ENCODE assay signal across 21 cellular contexts in genomic region chr4:122703868-122704267, GRCh38. TPM values are rescaled to one million over a fixed set of nuclear protein-coding genes. Genes with fewer than 3 reads are reported as not detected.
A peak's percentile ranks its signal among the peaks of the same experiment; 100 is the strongest.
DNase-seq lines count a peak whose midpoint lies in the region; ATAC-seq lines count a peak whose summit lies in the region.
"Had no signal": no experiment of that assay in that cellular context is flagged by ENCODE, and none has a peak within 500 bp of the region (broad histone marks: within the 10 kb centered on the region; RNA-seq: fewer than 3 reads in every experiment).

No MANE protein-coding gene starts in this region.

- H3K27me3 Mint-ChIP-seq in activated CD4-positive, alpha-beta T cell treated with anti-CD3 and anti-CD28 coated beads, Interleukin-2, amount 10 ng/mL, durations not matched to agents 24 days and 14 days: no peaks in the 10 kb centered on the region
- no peaks in the 10 kb centered on the region for H3K27me3 Mint-ChIP-seq in activated CD4-positive, alpha-beta T cell treated with anti-CD3 and anti-CD28 coated beads, Interleukin-2, amount 10 ng/mL, durations not matched to agents 7 days and 5 days
- no peaks in the 10 kb centered on the region for H3K27me3 Mint-ChIP-seq in activated T-helper 1 cell treated with anti-CD3 and anti-CD28 coated beads, Interleukin-12 subunit alpha, Interleukin-12 subunit beta, Interleukin-2, Interleukin-4 antibody, amounts not matched to agents 30 ng/mL and 10 ng/mL and 1 ng/mL, durations not matched to agents 14 hours and 24 hours and 36 hours (ENCODE audit: insufficient read depth)

- H3K9me3 Mint-ChIP-seq in activated CD4-positive, alpha-beta T cell treated with anti-CD3 and anti-CD28 coated beads, Interleukin-2, amount 10 ng/mL, durations not matched to agents 24 days and 14 days: peaks cover 15% of the 10 kb centered on the region
- peaks cover 6% of the 10 kb centered on the region for H3K9me3 Mint-ChIP-seq in activated CD4-positive, alpha-beta T cell treated with anti-CD3 and anti-CD28 coated beads, Interleukin-2, amount 10 ng/mL, durations not matched to agents 7 days and 5 days
- H3K9me3 Mint-ChIP-seq in activated T-helper 1 cell treated with anti-CD3 and anti-CD28 coated beads, Interleukin-12 subunit alpha, Interleukin-12 subunit beta, Interleukin-2, Interleukin-4 antibody, amounts not matched to agents 30 ng/mL and 10 ng/mL and 1 ng/mL, durations not matched to agents 14 hours and 24 hours and 36 hours: peaks cover 13% of the 10 kb centered on the region
- H3K9me3 Mint-ChIP-seq: activated naive CD8-positive, alpha-beta T cell treated with anti-CD3 and anti-CD28 coated beads for 36 hours; naive thymus-derived CD8-positive, alpha-beta T cell had no signal

- intact Hi-C loops in activated CD4-positive, alpha-beta T cell treated with anti-CD3 and anti-CD28 coated beads, Interleukin-2, amount 10 ng/mL, durations not matched to agents 24 days and 14 days (cut with micrococcal nuclease): no loop called here
- intact Hi-C loops in activated T-helper 1 cell treated with anti-CD3 and anti-CD28 coated beads, Interleukin-12 subunit alpha, Interleukin-12 subunit beta, Interleukin-2, Interleukin-4 antibody, amounts not matched to agents 30 ng/mL and 10 ng/mL and 1 ng/mL, durations not matched to agents 14 hours and 24 hours and 36 hours (cut with micrococcal nuclease): loop anchor here (2.0 kb wide), 2 partner anchors 61 to 695 kb away; no protein-coding TSS in a partner anchor
- intact Hi-C loops in left colon (cut with DNase I, micrococcal nuclease): no loop called here

- CTCF ChIA-PET in activated CD4-positive, alpha-beta T cell treated with anti-CD3 and anti-CD28 coated beads, Interleukin-2, amount 10 ng/mL, durations not matched to agents 7 days and 5 days (lab: Charles Lee): interaction anchor here (0.9 to 1.5 kb wide), 6 partner anchors 9 to 31 kb away, joined by 3 to 6 read pairs (median 4); partner anchors contain the start of gene BBS12

- no peak for ATAC-seq in left colon
- ATAC-seq: activated CD4-positive, CD25-positive, alpha-beta regulatory T cell treated with anti-CD3 and anti-CD28 coated beads, Interleukin-2, amount 50 U/mL, for 24 hours; gastroesophageal sphincter; left cardiac atrium; naive thymus-derived CD8-positive, alpha-beta T cell; right cardiac atrium had no signal

- no peak for DNase-seq in activated CD4-positive, alpha-beta T cell treated with anti-CD3 and anti-CD28 coated beads, Interleukin-2, amount 10 ng/mL, durations not matched to agents 24 days and 14 days
- no peak for DNase-seq in activated CD4-positive, alpha-beta T cell treated with anti-CD3 and anti-CD28 coated beads, Interleukin-2, amount 10 ng/mL, durations not matched to agents 7 days and 5 days
- DNase-seq in LHCN-M2 (ENCODE audit: low read depth): peak; percentile 72
- no peak for DNase-seq in activated T-helper 1 cell treated with anti-CD3 and anti-CD28 coated beads, Interleukin-12 subunit alpha, Interleukin-12 subunit beta, Interleukin-2, Interleukin-4 antibody, amounts not matched to agents 30 ng/mL and 10 ng/mL and 1 ng/mL, durations not matched to agents 14 hours and 24 hours and 36 hours (ENCODE audit: low spot score)
- peak; percentile 38 for DNase-seq in myocyte (ENCODE audit: low read depth)
- no peak for DNase-seq in hippocampal formation (lab: John Stamatoyannopoulos, UW)
- DNase-seq in left colon: no peak
- no peak for DNase-seq in SW 1271 (lab: John Stamatoyannopoulos, UW)
- DNase-seq: activated naive CD8-positive, alpha-beta T cell treated with anti-CD3 and anti-CD28 coated beads for 36 hours; Kasumi-1; left cardiac atrium; naive thymus-derived CD8-positive, alpha-beta T cell; NCI-H1436 treated with DMSO at 0.1 percent for 48 hours; NCI-H510A; Peyer's patch; right cardiac atrium; T-helper 9 cell; trophoblast cell had no signal

- H3K4me3 Mint-ChIP-seq in activated CD4-positive, alpha-beta T cell treated with anti-CD3 and anti-CD28 coated beads, Interleukin-2, amount 10 ng/mL, durations not matched to agents 24 days and 14 days: peak overlapping the region; percentile 6
- no peak overlapping the region for H3K4me3 Mint-ChIP-seq in activated CD4-positive, alpha-beta T cell treated with anti-CD3 and anti-CD28 coated beads, Interleukin-2, amount 10 ng/mL, durations not matched to agents 7 days and 5 days
- peak overlapping the region; percentile 8 for H3K4me3 Mint-ChIP-seq in activated T-helper 1 cell treated with anti-CD3 and anti-CD28 coated beads, Interleukin-12 subunit alpha, Interleukin-12 subunit beta, Interleukin-2, Interleukin-4 antibody, amounts not matched to agents 30 ng/mL and 10 ng/mL and 1 ng/mL, durations not matched to agents 14 hours and 24 hours and 36 hours
- H3K4me3 Mint-ChIP-seq: activated naive CD8-positive, alpha-beta T cell treated with anti-CD3 and anti-CD28 coated beads for 36 hours; CD14-positive monocyte; naive thymus-derived CD8-positive, alpha-beta T cell had no signal

- peak overlapping the region; percentile 92 for H3K27ac Mint-ChIP-seq in activated CD4-positive, alpha-beta T cell treated with anti-CD3 and anti-CD28 coated beads, Interleukin-2, amount 10 ng/mL, durations not matched to agents 24 days and 14 days
- H3K27ac Mint-ChIP-seq in activated CD4-positive, alpha-beta T cell treated with anti-CD3 and anti-CD28 coated beads, Interleukin-2, amount 10 ng/mL, durations not matched to agents 7 days and 5 days: no peak overlapping the region
- peak overlapping the region; percentile 95 for H3K27ac Mint-ChIP-seq in activated T-helper 1 cell treated with anti-CD3 and anti-CD28 coated beads, Interleukin-12 subunit alpha, Interleukin-12 subunit beta, Interleukin-2, Interleukin-4 antibody, amounts not matched to agents 30 ng/mL and 10 ng/mL and 1 ng/mL, durations not matched to agents 14 hours and 24 hours and 36 hours
- H3K27ac Mint-ChIP-seq: activated naive CD8-positive, alpha-beta T cell treated with anti-CD3 and anti-CD28 coated beads for 36 hours; CD14-positive monocyte; naive thymus-derived CD8-positive, alpha-beta T cell had no signal

- H3K36me3 Mint-ChIP-seq in activated CD4-positive, alpha-beta T cell treated with anti-CD3 and anti-CD28 coated beads, Interleukin-2, amount 10 ng/mL, durations not matched to agents 24 days and 14 days (ENCODE audit: low read depth): peaks cover 35% of the 10 kb centered on the region
- H3K36me3 Mint-ChIP-seq in activated CD4-positive, alpha-beta T cell treated with anti-CD3 and anti-CD28 coated beads, Interleukin-2, amount 10 ng/mL, durations not matched to agents 7 days and 5 days (ENCODE audit: low read depth): no peaks in the 10 kb centered on the region
- peaks cover 26% of the 10 kb centered on the region for H3K36me3 Mint-ChIP-seq in activated T-helper 1 cell treated with anti-CD3 and anti-CD28 coated beads, Interleukin-12 subunit alpha, Interleukin-12 subunit beta, Interleukin-2, Interleukin-4 antibody, amounts not matched to agents 30 ng/mL and 10 ng/mL and 1 ng/mL, durations not matched to agents 14 hours and 24 hours and 36 hours (ENCODE audit: low read depth)
- H3K36me3 Mint-ChIP-seq: CD14-positive monocyte; naive thymus-derived CD8-positive, alpha-beta T cell had no signal

- H3K4me1 Mint-ChIP-seq in activated CD4-positive, alpha-beta T cell treated with anti-CD3 and anti-CD28 coated beads, Interleukin-2, amount 10 ng/mL, durations not matched to agents 24 days and 14 days: peaks cover 71% of the 10 kb centered on the region
- peaks cover 61% of the 10 kb centered on the region for H3K4me1 Mint-ChIP-seq in activated CD4-positive, alpha-beta T cell treated with anti-CD3 and anti-CD28 coated beads, Interleukin-2, amount 10 ng/mL, durations not matched to agents 7 days and 5 days
- peaks cover 88% of the 10 kb centered on the region for H3K4me1 Mint-ChIP-seq in activated T-helper 1 cell treated with anti-CD3 and anti-CD28 coated beads, Interleukin-12 subunit alpha, Interleukin-12 subunit beta, Interleukin-2, Interleukin-4 antibody, amounts not matched to agents 30 ng/mL and 10 ng/mL and 1 ng/mL, durations not matched to agents 14 hours and 24 hours and 36 hours (ENCODE audit: low read depth)
- H3K4me1 Mint-ChIP-seq: naive thymus-derived CD8-positive, alpha-beta T cell had no signal

- POLR2A ChIA-PET in activated CD4-positive, alpha-beta T cell treated with anti-CD3 and anti-CD28 coated beads, Interleukin-2, amount 10 ng/mL, durations not matched to agents 7 days and 5 days (lab: Charles Lee): interaction anchor here (0.6 kb wide), 2 partner anchors 31 to 44 kb away, joined by 3 read pairs; no protein-coding TSS in a partner anchor

RNA-seq across cellular contexts. Expression of gene BBS12, which starts 28.6 kb away (rescaled TPM):
- total RNA-seq in activated CD4-positive, alpha-beta T cell treated with anti-CD3 and anti-CD28 coated beads, Interleukin-2, amount 10 ng/mL, durations not matched to agents 24 days and 14 days: 3.8 and 4.7 TPM in 2 replicates
- 1 to 10 TPM; 1.7 to 2.1 TPM for total RNA-seq in activated CD4-positive, alpha-beta T cell treated with anti-CD3 and anti-CD28 coated beads, Interleukin-2, amount 10 ng/mL, durations not matched to agents 7 days and 5 days
- 3.3 and 5.5 TPM in 2 replicates for total RNA-seq in LHCN-M2 (2014; rRNA removed)
- 2.2 TPM for polyA plus RNA-seq in LHCN-M2 (2012)
- total RNA-seq in activated T-helper 1 cell treated with anti-CD3 and anti-CD28 coated beads, Interleukin-12 subunit alpha, Interleukin-12 subunit beta, Interleukin-2, Interleukin-4 antibody, amounts not matched to agents 30 ng/mL and 10 ng/mL and 1 ng/mL, durations not matched to agents 14 hours and 24 hours and 36 hours: 4.4 and 6.2 TPM in 2 replicates
- 7.1 and 7.8 TPM in 2 replicates for total RNA-seq in myocyte
- 3.1 TPM for polyA plus RNA-seq in myocyte (2012)
- total RNA-seq in left colon: 1 to 10 TPM; 3.7 to 5.2 TPM

Comparison
In these comparisons a context has a peak if more than half of its experiments do, and no peak if none do; other contexts are left out.
1. DNase-seq: peak in LHCN-M2 (single experiment) and myocyte (single experiment); none in activated CD4-positive, alpha-beta T cell treated with anti-CD3 and anti-CD28 coated beads, Interleukin-2, amount 10 ng/mL, durations not matched to agents 24 days and 14 days (single experiment), activated CD4-positive, alpha-beta T cell treated with anti-CD3 and anti-CD28 coated beads, Interleukin-2, amount 10 ng/mL, durations not matched to agents 7 days and 5 days (single experiment), activated T-helper 1 cell treated with anti-CD3 and anti-CD28 coated beads, Interleukin-12 subunit alpha, Interleukin-12 subunit beta, Interleukin-2, Interleukin-4 antibody, amounts not matched to agents 30 ng/mL and 10 ng/mL and 1 ng/mL, durations not matched to agents 14 hours and 24 hours and 36 hours (single experiment), hippocampal formation (0 of 2), left colon (0 of 2) and SW 1271 (0 of 2).